In genomic region chr16:31476305-31477219, GRCh38 we compare ENCODE assay signal across 8 cellular contexts. TPM values are rescaled to one million over a fixed set of nuclear protein-coding genes. Genes with fewer than 3 reads are reported as not detected.
DNase-seq lines count a peak whose midpoint lies in the region; ATAC-seq and TF ChIP-seq lines count a peak whose summit lies in the region.

No MANE protein-coding gene starts in this region.

- TF ChIP-seq CTCF in CD4-positive, alpha-beta T cell (IDR thresholded peaks at IDR 0.05): no peak

- H3K4me1 ChIP-seq in iPS-15b (ENCODE audit: control insufficient read depth, insufficient read depth, low read length): peaks cover under 1% of the 10 kb centered on the region

- intact Hi-C loops in CD4-positive, alpha-beta T cell (cut with DNase I, micrococcal nuclease): loop anchor here (1.0 to 2.0 kb wide), 3 partner anchors 11 to 18 kb away; partner anchors contain the start of gene ARMC5 (in 1 of the 2)
- intact Hi-C loops in activated T-helper 2 cell treated with anti-CD3 and anti-CD28 coated beads, Interferon-gamma antibody, Interleukin-2, Interleukin-4, amounts not matched to agents 10 μg/mL and 5 μg/mL and 100 μg/mL, durations not matched to agents 14 hours and 24 hours and 36 hours (cut with micrococcal nuclease): loop anchor here (1.0 kb wide), 1 partner anchor 17 kb away; the partner anchor contains the start of gene ARMC5

- H3K4me1 Mint-ChIP-seq in CD4-positive, alpha-beta T cell (ENCODE audit: low read depth): peaks cover 28% of the 10 kb centered on the region
- H3K4me1 Mint-ChIP-seq in activated T-helper 2 cell treated with anti-CD3 and anti-CD28 coated beads, Interferon-gamma antibody, Interleukin-2, Interleukin-4, amounts not matched to agents 10 μg/mL and 5 μg/mL and 100 μg/mL, durations not matched to agents 14 hours and 24 hours and 36 hours (ENCODE audit: low read depth): peaks cover 15% of the 10 kb centered on the region

- CTCF ChIA-PET in CD4-positive, alpha-beta T cell (lab: Charles Lee): interaction anchor here (1.3 kb wide), 1 partner anchor 34 kb away, joined by 3 read pairs; the partner anchor contains the start of gene ZNF843

- peaks cover 10% of the 10 kb centered on the region for H3K27me3 ChIP-seq in CD4-positive, alpha-beta T cell (ENCODE audit: control insufficient read depth, insufficient read depth, low read length)
- H3K27me3 ChIP-seq in iPS-15b (ENCODE audit: control insufficient read depth, insufficient read depth, low read length): peaks cover 57% of the 10 kb centered on the region

- H3K27ac ChIP-seq in CD4-positive, alpha-beta T cell (ENCODE audit: low read depth, low read length): no peak overlapping the region

- no peaks in the 10 kb centered on the region for H3K36me3 Mint-ChIP-seq in CD4-positive, alpha-beta T cell (ENCODE audit: low read depth)
- no peaks in the 10 kb centered on the region for H3K36me3 Mint-ChIP-seq in activated T-helper 2 cell treated with anti-CD3 and anti-CD28 coated beads, Interferon-gamma antibody, Interleukin-2, Interleukin-4, amounts not matched to agents 10 μg/mL and 5 μg/mL and 100 μg/mL, durations not matched to agents 14 hours and 24 hours and 36 hours (ENCODE audit: low read depth)

- peaks cover 13% of the 10 kb centered on the region for H3K27me3 Mint-ChIP-seq in CD4-positive, alpha-beta T cell
- H3K27me3 Mint-ChIP-seq in activated T-helper 2 cell treated with anti-CD3 and anti-CD28 coated beads, Interferon-gamma antibody, Interleukin-2, Interleukin-4, amounts not matched to agents 10 μg/mL and 5 μg/mL and 100 μg/mL, durations not matched to agents 14 hours and 24 hours and 36 hours (ENCODE audit: low read depth): peaks cover 39% of the 10 kb centered on the region

- H3K4me3 Mint-ChIP-seq in CD4-positive, alpha-beta T cell: peak overlapping the region; percentile 88
- peak overlapping the region; percentile 83 for H3K4me3 Mint-ChIP-seq in activated T-helper 2 cell treated with anti-CD3 and anti-CD28 coated beads, Interferon-gamma antibody, Interleukin-2, Interleukin-4, amounts not matched to agents 10 μg/mL and 5 μg/mL and 100 μg/mL, durations not matched to agents 14 hours and 24 hours and 36 hours (ENCODE audit: low read depth)

- H3K36me3 ChIP-seq in iPS-15b (ENCODE audit: control insufficient read depth, insufficient read depth, low read length): no peaks in the 10 kb centered on the region

- H3K27ac Mint-ChIP-seq in CD4-positive, alpha-beta T cell: peak overlapping the region; percentile 83
- no peak overlapping the region for H3K27ac Mint-ChIP-seq in activated T-helper 2 cell treated with anti-CD3 and anti-CD28 coated beads, Interferon-gamma antibody, Interleukin-2, Interleukin-4, amounts not matched to agents 10 μg/mL and 5 μg/mL and 100 μg/mL, durations not matched to agents 14 hours and 24 hours and 36 hours

- H3K4me3 ChIP-seq in iPS-15b (ENCODE audit: low read depth, low read length): peak overlapping the region; percentile 75

- H3K9me3 Mint-ChIP-seq in CD4-positive, alpha-beta T cell: no peaks in the 10 kb centered on the region
- H3K9me3 Mint-ChIP-seq in activated T-helper 2 cell treated with anti-CD3 and anti-CD28 coated beads, Interferon-gamma antibody, Interleukin-2, Interleukin-4, amounts not matched to agents 10 μg/mL and 5 μg/mL and 100 μg/mL, durations not matched to agents 14 hours and 24 hours and 36 hours: no peaks in the 10 kb centered on the region

- DNase-seq in CD4-positive, alpha-beta T cell: peak; percentile 81 to 95 (median 90)
- DNase-seq in NOMO-1 treated with DMSO at 0.1 percent for 48 hours (lab: John Stamatoyannopoulos, UW; ENCODE audit: unreplicated experiment) (peak; percentile 59), SKM-1 treated with dmso at 0.1 percent for 144 hours (lab: John Stamatoyannopoulos, UW; ENCODE audit: unreplicated experiment) (no peak), HPDE6-E6E7 (ENCODE audit: extremely low spot score) (no peak)
- peak; percentile 72 for DNase-seq in activated T-helper 2 cell treated with anti-CD3 and anti-CD28 coated beads, Interferon-gamma antibody, Interleukin-2, Interleukin-4, amounts not matched to agents 10 μg/mL and 5 μg/mL and 100 μg/mL, durations not matched to agents 14 hours and 24 hours and 36 hours (ENCODE audit: low spot score)
- peak; percentile 78 to 87 for DNase-seq in stimulated activated CD4-positive, alpha-beta T cell treated with anti-CD3 and anti-CD28 coated beads, Interleukin-1b, Interleukin-23, amount 100 ng/mL, for 1 hour (ENCODE audit: low read depth in 2 of 2)

- POLR2A ChIA-PET in CD4-positive, alpha-beta T cell (lab: Charles Lee): interaction anchor here (0.9 to 6.2 kb wide), 12 partner anchors 12 to 397 kb away, joined by 3 to 69 read pairs (median 6); partner anchors contain the start of genes ARMC5, FUS, RUSF1 and ZNF267

- H3K9ac ChIP-seq in iPS-15b (ENCODE audit: low read depth, low read length): no peak overlapping the region

- peak; percentile 87 for ATAC-seq in CD4-positive, alpha-beta T cell (ENCODE audit: poor library complexity)
- peak; percentile 69 for ATAC-seq in GM21723 (IDR thresholded peaks at IDR 0.05; ENCODE audit: unreplicated experiment)

- H3K9me3 ChIP-seq in CD4-positive, alpha-beta T cell (ENCODE audit: control insufficient read depth, low read length): no peaks in the 10 kb centered on the region
- H3K9me3 ChIP-seq in iPS-15b (ENCODE audit: control insufficient read depth, insufficient read depth, low read length): no peaks in the 10 kb centered on the region

RNA-seq across cellular contexts. Expression of gene TGFB1I1, which starts 4.6 kb away (rescaled TPM):
- under 1 TPM; 0.36 to 0.42 TPM for total RNA-seq in CD4-positive, alpha-beta T cell
- 1.2 and 1.7 TPM in 2 replicates for total RNA-seq in activated T-helper 2 cell treated with anti-CD3 and anti-CD28 coated beads, Interferon-gamma antibody, Interleukin-2, Interleukin-4, amounts not matched to agents 10 μg/mL and 5 μg/mL and 100 μg/mL, durations not matched to agents 14 hours and 24 hours and 36 hours

RNA-seq across cellular contexts. Expression of gene SLC5A2, which starts 6.4 kb away (rescaled TPM):
- 1 to 10 TPM; 4.1 to 5.3 TPM for total RNA-seq in CD4-positive, alpha-beta T cell
- not detected in 2 replicates for total RNA-seq in activated T-helper 2 cell treated with anti-CD3 and anti-CD28 coated beads, Interferon-gamma antibody, Interleukin-2, Interleukin-4, amounts not matched to agents 10 μg/mL and 5 μg/mL and 100 μg/mL, durations not matched to agents 14 hours and 24 hours and 36 hours

RNA-seq across cellular contexts. Expression of gene ARMC5, which starts 17.3 kb away (rescaled TPM):
- 10 to 100 TPM in 1 of 2 experiments, 1 to 10 TPM in 1; 8.5 to 10.8 TPM for total RNA-seq in CD4-positive, alpha-beta T cell
- total RNA-seq in activated T-helper 2 cell treated with anti-CD3 and anti-CD28 coated beads, Interferon-gamma antibody, Interleukin-2, Interleukin-4, amounts not matched to agents 10 μg/mL and 5 μg/mL and 100 μg/mL, durations not matched to agents 14 hours and 24 hours and 36 hours: 10.5 and 10.6 TPM in 2 replicates

RNA-seq across cellular contexts. Expression of gene RUSF1, which starts 31.6 kb away (rescaled TPM):
- 10 to 100 TPM; 69.2 to 73.2 TPM for total RNA-seq in CD4-positive, alpha-beta T cell
- 41.2 and 43.8 TPM in 2 replicates for total RNA-seq in activated T-helper 2 cell treated with anti-CD3 and anti-CD28 coated beads, Interferon-gamma antibody, Interleukin-2, Interleukin-4, amounts not matched to agents 10 μg/mL and 5 μg/mL and 100 μg/mL, durations not matched to agents 14 hours and 24 hours and 36 hours

RNA-seq across cellular contexts. Expression of gene ZNF843, which starts 34.0 kb away (rescaled TPM):
- under 1 TPM in 1 of 2 experiments, not detected in 1; 0.16 TPM for total RNA-seq in CD4-positive, alpha-beta T cell
- total RNA-seq in activated T-helper 2 cell treated with anti-CD3 and anti-CD28 coated beads, Interferon-gamma antibody, Interleukin-2, Interleukin-4, amounts not matched to agents 10 μg/mL and 5 μg/mL and 100 μg/mL, durations not matched to agents 14 hours and 24 hours and 36 hours: 0.27 and 0.41 TPM in 2 replicates

Comparison
In these comparisons a context has a peak if more than half of its experiments do, and no peak if none do; other contexts are left out.
1. DNase-seq: peak in CD4-positive, alpha-beta T cell (10 of 10), NOMO-1 treated with DMSO at 0.1 percent for 48 hours (single experiment), activated T-helper 2 cell treated with anti-CD3 and anti-CD28 coated beads, Interferon-gamma antibody, Interleukin-2, Interleukin-4, amounts not matched to agents 10 μg/mL and 5 μg/mL and 100 μg/mL, durations not matched to agents 14 hours and 24 hours and 36 hours (single experiment) and stimulated activated CD4-positive, alpha-beta T cell treated with anti-CD3 and anti-CD28 coated beads, Interleukin-1b, Interleukin-23, amount 100 ng/mL, for 1 hour (2 of 2); none in SKM-1 treated with dmso at 0.1 percent for 144 hours (single experiment) and HPDE6-E6E7 (single experiment).